22 cellular contexts compared by ENCODE assay signal in genomic region chr2:216671791-216672343, GRCh38. TPM values are rescaled to one million over a fixed set of nuclear protein-coding genes. Genes with fewer than 3 reads are reported as not detected.
DNase-seq lines count a peak whose midpoint lies in the region; ATAC-seq and TF ChIP-seq lines count a peak whose summit lies in the region.
"Had no signal": no experiment of that assay in that cellular context is flagged by ENCODE, and none has a peak within 500 bp of the region (broad histone marks: within the 10 kb centered on the region; RNA-seq: fewer than 3 reads in every experiment).

No MANE protein-coding gene starts in this region.

- H3K4me2 ChIP-seq in BLaER1, result peak overlapping the region; percentile 82

- peaks cover 79% of the 10 kb centered on the region for H3K27me3 ChIP-seq in BLaER1
- H3K27me3 ChIP-seq in skeletal muscle tissue (ENCODE audit: control insufficient read depth in 3 of 3, insufficient read depth in 3 of 3, low read length in 3 of 3), result no peaks in the 10 kb centered on the region
- no peaks in the 10 kb centered on the region for H3K27me3 ChIP-seq in upper lobe of left lung
- H3K27me3 ChIP-seq: MG63 had no signal

- no peak for TF ChIP-seq EP300 in upper lobe of left lung (IDR thresholded peaks at IDR 0.05)

- H3K36me3 Mint-ChIP-seq in nephron (ENCODE audit: low read depth), result peaks cover 37% of the 10 kb centered on the region
- H3K36me3 Mint-ChIP-seq in activated CD4-positive, alpha-beta memory T cell treated with anti-CD3 and anti-CD28 coated beads, Interleukin-2, amount 10 ng/mL, durations not matched to agents 7 days and 5 days (ENCODE audit: low read depth), result no peaks in the 10 kb centered on the region

- ATAC-seq in GM19452 (IDR thresholded peaks at IDR 0.05; ENCODE audit: unreplicated experiment), result no peak
- no peak for ATAC-seq in upper lobe of left lung (ENCODE audit: low FRiP score in 2 of 2)
- ATAC-seq: PC-3, SK-N-SH treated with all-trans-retinoic acid at 6 μM for 48 hours had no signal

- POLR2A ChIA-PET in activated CD4-positive, alpha-beta memory T cell treated with anti-CD3 and anti-CD28 coated beads, Interleukin-2, amount 10 ng/mL, durations not matched to agents 7 days and 5 days (lab: Charles Lee), result no interaction called here

- TF ChIP-seq CTCF in nephron (IDR thresholded peaks at IDR 0.05; ENCODE audit: unreplicated experiment in 3 of 3) (no peak), upper lobe of left lung (IDR thresholded peaks at IDR 0.05) (no peak)

- H3K4me1 Mint-ChIP-seq in nephron, result peaks cover 27% of the 10 kb centered on the region
- H3K4me1 Mint-ChIP-seq in activated CD4-positive, alpha-beta memory T cell treated with anti-CD3 and anti-CD28 coated beads, Interleukin-2, amount 10 ng/mL, durations not matched to agents 7 days and 5 days, result no peaks in the 10 kb centered on the region
- H3K4me1 Mint-ChIP-seq: H9 had no signal

- CTCF ChIA-PET in activated CD4-positive, alpha-beta memory T cell treated with anti-CD3 and anti-CD28 coated beads, Interleukin-2, amount 10 ng/mL, durations not matched to agents 7 days and 5 days (lab: Charles Lee), result no interaction called here

- H3K4me3 ChIP-seq in BLaER1, result no peak overlapping the region
- no peak overlapping the region for H3K4me3 ChIP-seq in skeletal muscle tissue (ENCODE audit: low read length in 3 of 3)
- H3K4me3 ChIP-seq in upper lobe of left lung, result no peak overlapping the region
- H3K4me3 ChIP-seq: MG63 had no signal

- peaks cover 49% of the 10 kb centered on the region for H4K20me1 ChIP-seq in BLaER1

- no peaks in the 10 kb centered on the region for H3K9me3 Mint-ChIP-seq in nephron
- H3K9me3 Mint-ChIP-seq in activated CD4-positive, alpha-beta memory T cell treated with anti-CD3 and anti-CD28 coated beads, Interleukin-2, amount 10 ng/mL, durations not matched to agents 7 days and 5 days, result no peaks in the 10 kb centered on the region
- H3K9me3 Mint-ChIP-seq: H9 had no signal

- WGBS in upper lobe of left lung, 2 donors, result 81 to 90% methylated on average over 12 of the region's 12 CpGs

- peaks cover 4% of the 10 kb centered on the region for H3K27me3 Mint-ChIP-seq in nephron (ENCODE audit: low read depth)
- H3K27me3 Mint-ChIP-seq in activated CD4-positive, alpha-beta memory T cell treated with anti-CD3 and anti-CD28 coated beads, Interleukin-2, amount 10 ng/mL, durations not matched to agents 7 days and 5 days, result peaks cover 16% of the 10 kb centered on the region

- H3K27ac ChIP-seq in BLaER1, result no peak overlapping the region
- peak overlapping the region; percentile 1 for H3K27ac ChIP-seq in skeletal muscle tissue (ENCODE audit: low read depth, low read length)
- H3K27ac ChIP-seq in upper lobe of left lung, result no peak overlapping the region
- H3K27ac ChIP-seq: C4-2B, HL-60 had no signal

- no peak for TF ChIP-seq POLR2A in upper lobe of left lung (IDR thresholded peaks at IDR 0.05)

- no peak overlapping the region for H3K4me3 Mint-ChIP-seq in nephron
- H3K4me3 Mint-ChIP-seq in activated CD4-positive, alpha-beta memory T cell treated with anti-CD3 and anti-CD28 coated beads, Interleukin-2, amount 10 ng/mL, durations not matched to agents 7 days and 5 days, result no peak overlapping the region
- H3K4me3 Mint-ChIP-seq: H9 had no signal

- H3K9ac ChIP-seq in BLaER1 (no peak overlapping the region), skeletal muscle tissue (ENCODE audit: low read depth in 1 of 3, low read length in 3 of 3) (no peak overlapping the region)

- H3K9me3 ChIP-seq in BLaER1 (no peaks in the 10 kb centered on the region), skeletal muscle tissue (ENCODE audit: control insufficient read depth in 3 of 3, low read length in 3 of 3) (no peaks in the 10 kb centered on the region), upper lobe of left lung (no peaks in the 10 kb centered on the region)
- H3K9me3 ChIP-seq: MG63 had no signal

- no peaks in the 10 kb centered on the region for H3K36me3 ChIP-seq in BLaER1
- peaks cover 25 to 36% (median 26%) of the 10 kb centered on the region in 3 donors for H3K36me3 ChIP-seq in skeletal muscle tissue (ENCODE audit: control insufficient read depth in 3 of 3, insufficient read depth in 3 of 3, low read length in 3 of 3)
- H3K36me3 ChIP-seq in upper lobe of left lung, result no peaks in the 10 kb centered on the region
- H3K36me3 ChIP-seq: MG63 had no signal

- DNase-seq in M059J (ENCODE audit: low read depth) (peak; percentile 35), upper lobe of left lung (no peak)
- no peak for DNase-seq in activated CD4-positive, alpha-beta memory T cell treated with anti-CD3 and anti-CD28 coated beads, Interleukin-2, amount 10 ng/mL, durations not matched to agents 7 days and 5 days
- DNase-seq: DMS79, H9, Karpas-422, MG63, NCI-H1092, NCI-H1436 treated with DMSO at 0.1 percent for 48 hours, NCI-H2029 treated with DMSO at 0.1 percent for 48 hours, NCI-H2171, NCI-H774, PC-3, RPMI8226, SIG-M5 had no signal

- H3K4me1 ChIP-seq in BLaER1 (peaks cover 36% of the 10 kb centered on the region), skeletal muscle tissue (ENCODE audit: control insufficient read depth in 3 of 3, insufficient read depth in 3 of 3, low read length in 3 of 3) (peaks cover 0 to 14% (median 0%) of the 10 kb centered on the region in 3 donors), upper lobe of left lung (no peaks in the 10 kb centered on the region)

- H3K27ac Mint-ChIP-seq in nephron, result peak overlapping the region; percentile 58 to 83 (median 63)
- no peak overlapping the region for H3K27ac Mint-ChIP-seq in activated CD4-positive, alpha-beta memory T cell treated with anti-CD3 and anti-CD28 coated beads, Interleukin-2, amount 10 ng/mL, durations not matched to agents 7 days and 5 days

RNA-seq across cellular contexts. Expression of gene IGFBP5, which starts 23.5 kb away (rescaled TPM):
- total RNA-seq in M059J (2014; rRNA removed; shearing (Covaris generic)), result 677 and 1,398 TPM in 2 replicates
- total RNA-seq in skeletal muscle tissue, result 260 TPM
- not detected for total RNA-seq in activated CD4-positive, alpha-beta memory T cell treated with anti-CD3 and anti-CD28 coated beads, Interleukin-2, amount 10 ng/mL, durations not matched to agents 7 days and 5 days
- 100 to 1,000 TPM in 3 of 6 donors, 10 to 100 TPM in 3; 41.9 to 304 (median 95.5) TPM for total RNA-seq in upper lobe of left lung

RNA-seq across cellular contexts. Expression of gene IGFBP2, which starts 38.6 kb away (rescaled TPM):
- 7.6 and 12.6 TPM in 2 replicates for total RNA-seq in M059J (2014; rRNA removed; shearing (Covaris generic))
- total RNA-seq in skeletal muscle tissue (99.7 TPM), upper lobe of left lung (10 to 100 TPM; 16.8 to 82.8 (median 41.9) TPM)
- 1 to 10 TPM in 1 of 2 experiments, under 1 TPM in 1; 0.83 to 1.2 TPM for total RNA-seq in activated CD4-positive, alpha-beta memory T cell treated with anti-CD3 and anti-CD28 coated beads, Interleukin-2, amount 10 ng/mL, durations not matched to agents 7 days and 5 days

Comparison
In these comparisons a context has a peak if more than half of its experiments do, and no peak if none do; other contexts are left out.
1. RNA of gene IGFBP5, which starts 23.5 kb away (total RNA-seq): 677 to 1,398 TPM in M059J, 260 TPM in skeletal muscle tissue (single experiment) and 41.9 to 304 TPM in upper lobe of left lung; not detected in activated CD4-positive, alpha-beta memory T cell treated with anti-CD3 and anti-CD28 coated beads, Interleukin-2, amount 10 ng/mL, durations not matched to agents 7 days and 5 days; every median in the first group is over 10 times any median in the second.